ENCODE assay signal across 18 cellular contexts in genomic region chr2:197031805-197032204, GRCh38.
DNase-seq lines count a peak whose midpoint lies in the region; ATAC-seq and TF ChIP-seq lines count a peak whose summit lies in the region.
"Had no signal": no experiment of that assay in that cellular context is flagged by ENCODE, and none has a peak within 500 bp of the region (broad histone marks: within the 10 kb centered on the region; RNA-seq: fewer than 3 reads in every experiment).

No MANE protein-coding gene starts in this region.

- H3K4me3 Mint-ChIP-seq in T-cell, result peak overlapping the region in 1 of 3 donors; percentile 1
- no peak overlapping the region for H3K4me3 Mint-ChIP-seq in stimulated activated effector memory CD8-positive, alpha-beta T cell treated with anti-CD3 and anti-CD28 coated beads, Interleukin-12 subunit alpha, Interleukin-12 subunit beta, amount 100 ng/mL, for 72 hours
- H3K4me3 Mint-ChIP-seq: stimulated activated naive CD8-positive, alpha-beta T cell treated with anti-CD3 and anti-CD28 coated beads, Interleukin-15, Interleukin-2, amounts not matched to agents 100 ng/mL and 50 ng/mL, for 24 hours had no signal

- H3K4me1 ChIP-seq in heart right ventricle, result peaks cover 0 to 23% (median 13%) of the 10 kb centered on the region in 9 donors
- H3K4me1 ChIP-seq in right atrium auricular region, result peaks cover 0 to 16% of the 10 kb centered on the region in 2 donors
- no peaks in the 10 kb centered on the region for H3K4me1 ChIP-seq in A673 (ENCODE audit: insufficient read depth, low read length, poor library complexity, severe bottlenecking)
- H3K4me1 ChIP-seq: prostate gland had no signal

- H3K9me3 ChIP-seq in heart right ventricle (no peaks in the 10 kb centered on the region), right atrium auricular region (no peaks in the 10 kb centered on the region), A673 (ENCODE audit: low read depth, low read length, poor library complexity, severe bottlenecking) (no peaks in the 10 kb centered on the region)
- H3K9me3 ChIP-seq: prostate gland, SJCRH30 had no signal

- POLR2A ChIA-PET in T-cell (lab: Charles Lee) (no interaction called here), A673 (lab: Charles Lee; ENCODE audit: low non-redundant PET) (no interaction called here)

- ATAC-seq in heart right ventricle (peak; percentile 47 to 82 (median 70)), T-cell (replicated peaks in 1 of 4) (no peak), left colon (peak; percentile 47), HG02981 (IDR thresholded peaks at IDR 0.05; ENCODE audit: unreplicated experiment) (no peak)
- no peak for ATAC-seq in stimulated activated effector memory CD8-positive, alpha-beta T cell treated with anti-CD3 and anti-CD28 coated beads, Interleukin-12 subunit alpha, Interleukin-12 subunit beta, amount 100 ng/mL, for 72 hours

- H3K36me3 ChIP-seq in heart right ventricle, result peaks cover 0 to 28% (median 0%) of the 10 kb centered on the region in 9 donors
- H3K36me3 ChIP-seq in right atrium auricular region, result no peaks in the 10 kb centered on the region
- H3K36me3 ChIP-seq in A673 (ENCODE audit: insufficient read depth, low read length, poor library complexity, severe bottlenecking), result no peaks in the 10 kb centered on the region
- H3K36me3 ChIP-seq: prostate gland, SJCRH30 had no signal

- H3K27ac ChIP-seq in heart right ventricle (peak overlapping the region in 3 of 10 donors; percentile 5 to 46 (median 8)), right atrium auricular region (no peak overlapping the region), A673 (ENCODE audit: low read depth, low read length, poor library complexity, severe bottlenecking) (no peak overlapping the region)
- H3K27ac ChIP-seq: PC-9, prostate gland, SJCRH30 had no signal

- H3K27ac Mint-ChIP-seq in T-cell, result peak overlapping the region; percentile 76 to 88
- H3K27ac Mint-ChIP-seq in stimulated activated effector memory CD8-positive, alpha-beta T cell treated with anti-CD3 and anti-CD28 coated beads, Interleukin-12 subunit alpha, Interleukin-12 subunit beta, amount 100 ng/mL, for 72 hours, result peak overlapping the region; percentile 74
- H3K27ac Mint-ChIP-seq: stimulated activated naive CD8-positive, alpha-beta T cell treated with anti-CD3 and anti-CD28 coated beads, Interleukin-15, Interleukin-2, amounts not matched to agents 100 ng/mL and 50 ng/mL, for 24 hours had no signal

- TF ChIP-seq CTCF in heart right ventricle (IDR thresholded peaks at IDR 0.05), result no peak
- no peak for TF ChIP-seq CTCF in right atrium auricular region (IDR thresholded peaks at IDR 0.05)
- TF ChIP-seq CTCF in A673 (conservative IDR thresholded peaks at IDR 0.05; ENCODE audit: low read depth, low read length), result no peak

- H3K9me3 Mint-ChIP-seq in T-cell, result no peaks in the 10 kb centered on the region
- H3K9me3 Mint-ChIP-seq in stimulated activated effector memory CD8-positive, alpha-beta T cell treated with anti-CD3 and anti-CD28 coated beads, Interleukin-12 subunit alpha, Interleukin-12 subunit beta, amount 100 ng/mL, for 72 hours, result no peaks in the 10 kb centered on the region

- intact Hi-C loops in heart right ventricle (cut with DNase I) (no loop called here), left colon (cut with DNase I, micrococcal nuclease) (no loop called here), A673 (cut with micrococcal nuclease; ENCODE audit: unreplicated experiment) (no loop called here)

- CTCF ChIA-PET in T-cell (lab: Charles Lee) (interaction anchor here in 1 of 2 donors (1.4 kb wide), 1 partner anchor 82 kb away, joined by 3 read pairs; no protein-coding TSS in a partner anchor), A673 (lab: Charles Lee) (no interaction called here)

- H3K36me3 Mint-ChIP-seq in T-cell, result peaks cover 71% of the 10 kb centered on the region
- peaks cover 84% of the 10 kb centered on the region for H3K36me3 Mint-ChIP-seq in stimulated activated effector memory CD8-positive, alpha-beta T cell treated with anti-CD3 and anti-CD28 coated beads, Interleukin-12 subunit alpha, Interleukin-12 subunit beta, amount 100 ng/mL, for 72 hours

- in situ Hi-C loops in ACHN (cut with HindIII; ENCODE audit: low pct_ligation_motif_present, low pct_unique_long_range_greater_than_20kb, low sequenced_read_pairs), result no loop called here

- peaks cover 50 to 65% (median 53%) of the 10 kb centered on the region in 3 donors for H3K4me1 Mint-ChIP-seq in T-cell
- H3K4me1 Mint-ChIP-seq in stimulated activated effector memory CD8-positive, alpha-beta T cell treated with anti-CD3 and anti-CD28 coated beads, Interleukin-12 subunit alpha, Interleukin-12 subunit beta, amount 100 ng/mL, for 72 hours, result peaks cover 37% of the 10 kb centered on the region

- DNase-seq in heart right ventricle, result no peak
- no peak for DNase-seq in right atrium auricular region (ENCODE audit: low spot score)
- DNase-seq in T-cell, result no peak
- DNase-seq in left colon, result no peak
- DNase-seq in stimulated activated effector memory CD8-positive, alpha-beta T cell treated with anti-CD3 and anti-CD28 coated beads, Interleukin-12 subunit alpha, Interleukin-12 subunit beta, amount 100 ng/mL, for 72 hours (ENCODE audit: low spot score in 2 of 2), result no peak
- no peak for DNase-seq in ACHN
- no peak for DNase-seq in A673 (ENCODE audit: low spot score)
- DNase-seq: activated T-cell treated with anti-CD3 and anti-CD28 coated beads for 4 hours, foreskin melanocyte, KBM-7, NCI-H1930, NCI-H345, PC-9, SJCRH30, small intestine had no signal

- H3K4me3 ChIP-seq in heart right ventricle (no peak overlapping the region), right atrium auricular region (no peak overlapping the region), A673 (ENCODE audit: low read depth, low read length, poor library complexity, severe bottlenecking) (no peak overlapping the region)
- H3K4me3 ChIP-seq: PC-9, prostate gland, SJCRH30 had no signal

- no peaks in the 10 kb centered on the region for H3K27me3 Mint-ChIP-seq in T-cell
- H3K27me3 Mint-ChIP-seq: stimulated activated naive CD8-positive, alpha-beta T cell treated with anti-CD3 and anti-CD28 coated beads, Interleukin-15, Interleukin-2, amounts not matched to agents 100 ng/mL and 50 ng/mL, for 24 hours had no signal

- H3K27me3 ChIP-seq in heart right ventricle (no peaks in the 10 kb centered on the region), right atrium auricular region (no peaks in the 10 kb centered on the region), A673 (replicated peaks; ENCODE audit: insufficient read depth, low read depth, low read length, poor library complexity) (no peaks in the 10 kb centered on the region)
- H3K27me3 ChIP-seq: SJCRH30 had no signal

- no TSS peak for BruUV-seq in A673 (replicated peaks; lab: Mats Ljungman, UMichigan)

Comparison
In these comparisons a context has a peak if more than half of its experiments do, and no peak if none do; other contexts are left out.
1. ATAC-seq: peak in heart right ventricle (8 of 8) and left colon (single experiment); none in T-cell (0 of 4), stimulated activated effector memory CD8-positive, alpha-beta T cell treated with anti-CD3 and anti-CD28 coated beads, Interleukin-12 subunit alpha, Interleukin-12 subunit beta, amount 100 ng/mL, for 72 hours (single experiment) and HG02981 (single experiment).